Comparison of ENCODE assay signal across 25 cellular contexts in the genomic region with DNA sequence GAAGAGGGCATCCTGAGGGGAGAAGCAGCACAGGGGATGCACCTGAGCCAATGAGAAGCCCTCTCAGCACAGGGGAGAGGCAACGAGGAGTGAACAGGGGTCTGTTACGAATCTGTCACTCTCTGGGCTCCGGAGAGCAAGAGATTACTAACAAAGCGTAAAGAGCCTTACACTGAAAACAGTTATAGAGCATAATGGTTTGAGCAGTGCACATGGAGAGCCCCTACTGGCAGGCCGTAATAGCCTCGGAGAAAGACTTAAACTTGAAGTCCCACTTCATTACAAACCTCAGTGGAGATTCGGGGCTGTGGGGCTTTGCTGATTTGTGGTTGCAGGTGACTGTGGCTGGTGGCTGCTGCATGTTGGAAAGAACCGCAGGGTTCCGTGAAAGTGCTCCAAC.
DNase-seq lines count a peak whose midpoint lies in the region; ATAC-seq, FAIRE-seq and TF ChIP-seq lines count a peak whose summit lies in the region.
"Had no signal": no experiment of that assay in that cellular context is flagged by ENCODE, and none has a peak within 500 bp of the region (broad histone marks: within the 10 kb centered on the region; RNA-seq: fewer than 3 reads in every experiment).

No MANE protein-coding gene starts in this region.

- no peak overlapping the region for H3K4me2 ChIP-seq in H1 (ENCODE audit: insufficient read depth in 1 of 2, low read depth in 2 of 2, low read length in 2 of 2)
- H3K4me2 ChIP-seq: BLaER1 treated with 17β-estradiol and CSF1 and Interleukin-3, amounts not matched to agents 10 nM and 100 nM had no signal

- no peak overlapping the region for H2BK12ac ChIP-seq in H1 (ENCODE audit: low read depth, low read length)

- ATAC-seq in WTC11 (peak; percentile 69), GM21825 (IDR thresholded peaks at IDR 0.05; ENCODE audit: unreplicated experiment) (no peak), HG03342 (IDR thresholded peaks at IDR 0.05; ENCODE audit: unreplicated experiment) (no peak)

- H3K4me1 ChIP-seq in H1 (replicated peaks in 1 of 4; ENCODE audit: control insufficient read depth in 3 of 4, insufficient read depth in 4 of 4, low read length in 3 of 4): peaks cover 0 to 5% (median 2%) of the 10 kb centered on the region in 4 experiments; a peak in 2 of 7 replicates
- H3K4me1 ChIP-seq: BE2C had no signal

- H3K27me3 ChIP-seq in H1 (replicated peaks in 1 of 4; ENCODE audit: control insufficient read depth in 3 of 4, extremely low read depth in 1 of 4, insufficient read depth in 3 of 4, low read length in 3 of 4): no peaks in the 10 kb centered on the region
- H3K27me3 ChIP-seq: BE2C; BLaER1 treated with 17β-estradiol and CSF1 and Interleukin-3, amounts not matched to agents 10 nM and 100 nM had no signal

- H2BK15ac ChIP-seq in H1 (ENCODE audit: low read length): no peak overlapping the region

- no peak overlapping the region for H2BK20ac ChIP-seq in H1 (ENCODE audit: low read length)

- no peaks in the 10 kb centered on the region for H3K79me2 ChIP-seq in H1 (ENCODE audit: control insufficient read depth in 1 of 2, insufficient read depth in 2 of 2, low read length in 2 of 2)

- no peak overlapping the region for H2BK120ac ChIP-seq in H1 (replicated peaks; ENCODE audit: low read depth, low read length)

- H3K23ac ChIP-seq in H1 (ENCODE audit: insufficient read length): no peak overlapping the region

- 91% methylated on average over 9 of the region's 9 CpGs; no CpG with 5 or more reads in 1 of the 2 experiments for WGBS in H1 (ENCODE audit: extremely low coverage in 1 of 2, insufficient coverage in 1 of 2, insufficient read length in 1 of 2, insufficient replicate concordance in 2 of 2, low coverage in 1 of 2, low lambda C conversion rate in 2 of 2, missing lambda C conversion rate in 1 of 2), 2 experiments

- no peak overlapping the region; the same call in 1 of the 2 replicates for H4K8ac ChIP-seq in H1 (ENCODE audit: extremely low read depth, insufficient read depth, low read length)

- H3K56ac ChIP-seq in H1 (replicated peaks; ENCODE audit: insufficient read length, low read depth, low read length): no peak overlapping the region

- no peak overlapping the region for H4K91ac ChIP-seq in H1 (replicated peaks; ENCODE audit: insufficient read length, low read length)

- H4K5ac ChIP-seq in H1 (ENCODE audit: insufficient read length, low read depth, low read length): no peak overlapping the region

- no peak for TF ChIP-seq CTCF in WTC11 (IDR thresholded peaks at IDR 0.05)
- TF ChIP-seq CTCF in H1 (IDR thresholded peaks at IDR 0.05; ENCODE audit: control extremely low read depth in 1 of 3, insufficient read depth in 1 of 3, low read depth in 1 of 3, low read length in 3 of 3): peak in 1 of 3 experiments; percentile 11; a peak in 1 of 4 replicates

- H3K4me1 Mint-ChIP-seq in WTC11: peaks cover 32% of the 10 kb centered on the region
- H3K4me1 Mint-ChIP-seq: CD14-positive monocyte; CD8-positive, alpha-beta memory T cell had no signal

- CTCF ChIA-PET in WTC11 (lab: Charles Lee): no interaction called here
- CTCF ChIA-PET in H1 (lab: Charles Lee; ENCODE audit: partially characterized antibody): no interaction called here

- no peak overlapping the region for H3K18ac ChIP-seq in H1 (ENCODE audit: extremely low read depth, low read length)

- no peaks in the 10 kb centered on the region; the same call in 1 of the 2 replicates for H3K79me1 ChIP-seq in H1 (ENCODE audit: low read depth, low read length)

- no peak for TF ChIP-seq POLR2A in H1 (IDR thresholded peaks at IDR 0.05; ENCODE audit: control extremely low read depth in 1 of 2, low read depth in 2 of 2, low read length in 2 of 2)

- H2AK5ac ChIP-seq in H1 (ENCODE audit: low read depth, low read length): no peak overlapping the region

- no peak overlapping the region for H2AFZ ChIP-seq in H1 (ENCODE audit: low read length)
- H2AFZ ChIP-seq: GM23248 had no signal

- H3K4ac ChIP-seq in H1 (replicated peaks; ENCODE audit: insufficient read length, low read depth, low read length): no peak overlapping the region

- POLR2A ChIA-PET in WTC11 (lab: Charles Lee) (no interaction called here), H1 (lab: Charles Lee; ENCODE audit: partially characterized antibody) (no interaction called here)

- DNase-seq in NCI-H2107 treated with DMSO at 0.1 percent for 48 hours (lab: John Stamatoyannopoulos, UW; ENCODE audit: unreplicated experiment): peak; percentile 19
- no peak for DNase-seq in NCI-H2107 (lab: John Stamatoyannopoulos, UW)
- DNase-seq in WTC11 (ENCODE audit: low spot score): no peak
- no peak for DNase-seq in H1 (ENCODE audit: low read depth in 1 of 2, low spot score in 2 of 2)
- DNase-seq in retina: peak; percentile 12
- no peak for DNase-seq in COR-L47 (lab: John Stamatoyannopoulos, UW)
- DNase-seq: ACHN; AML-193; BE2C; Calu3; CD4-positive, alpha-beta T cell; CD8-positive, alpha-beta memory T cell; DMS53; DMS79 treated with DMSO at 0.1 percent for 48 hours; GF-D8; GM23248; HCEC 1CT had no signal

- H3K36me3 ChIP-seq in H1 (ENCODE audit: control insufficient read depth in 2 of 4, insufficient read depth in 4 of 4, low read length in 3 of 4): no peaks in the 10 kb centered on the region
- H3K36me3 ChIP-seq: BE2C; BLaER1 treated with 17β-estradiol and CSF1 and Interleukin-3, amounts not matched to agents 10 nM and 100 nM had no signal

- peaks cover 13% of the 10 kb centered on the region for H3K9me3 Mint-ChIP-seq in WTC11

- H3K27ac ChIP-seq in H1 (ENCODE audit: low read depth, low read length): no peak overlapping the region
- H3K27ac ChIP-seq: 22Rv1; BLaER1 treated with 17β-estradiol and CSF1 and Interleukin-3, amounts not matched to agents 10 nM and 100 nM; GM23248 had no signal

- no peak overlapping the region for H2BK5ac ChIP-seq in H1 (ENCODE audit: low read depth, low read length)

- TF ChIP-seq EP300 in H1 (IDR thresholded peaks at IDR 0.05; ENCODE audit: borderline replicate concordance in 1 of 2, low read depth in 2 of 2, low read length in 2 of 2): no peak

- no peak overlapping the region for H3K14ac ChIP-seq in H1 (ENCODE audit: insufficient read length)

- H3K36me3 Mint-ChIP-seq in WTC11: no peaks in the 10 kb centered on the region
- H3K36me3 Mint-ChIP-seq: CD14-positive monocyte; CD8-positive, alpha-beta memory T cell had no signal

- H3K9me3 ChIP-seq in H1 (ENCODE audit: insufficient read depth in 2 of 2, low read depth in 1 of 2, low read length in 1 of 2): peaks cover 0 to 2% of the 10 kb centered on the region in 2 experiments; a peak in 1 of 4 replicates
- H3K9me3 ChIP-seq: BE2C had no signal

- no peak overlapping the region for H3K4me3 Mint-ChIP-seq in WTC11
- H3K4me3 Mint-ChIP-seq: CD14-positive monocyte; CD4-positive, alpha-beta T cell; CD8-positive, alpha-beta memory T cell had no signal

- H3K23me2 ChIP-seq in H1 (ENCODE audit: low read depth, low read length): no peaks in the 10 kb centered on the region

- H3K4me3 ChIP-seq in H1 (ENCODE audit: extremely low read depth in 1 of 4, insufficient read depth in 2 of 4, low read depth in 3 of 4, low read length in 4 of 4): no peak overlapping the region
- H3K4me3 ChIP-seq: BLaER1 treated with 17β-estradiol and CSF1 and Interleukin-3, amounts not matched to agents 10 nM and 100 nM; GM23248 had no signal

- H3K27me3 Mint-ChIP-seq in WTC11 (ENCODE audit: low read depth): no peaks in the 10 kb centered on the region

- no peak overlapping the region for H3K9ac ChIP-seq in H1 (replicated peaks in 1 of 4; ENCODE audit: extremely low read depth in 1 of 4, low read depth in 3 of 4, low read length in 3 of 4)
- H3K9ac ChIP-seq: BLaER1 treated with 17β-estradiol and CSF1 and Interleukin-3, amounts not matched to agents 10 nM and 100 nM; GM23248 had no signal

- peak in 1 of 2 experiments; percentile 20; a peak in 1 of 4 replicates for TF ChIP-seq RAD21 in H1 (IDR thresholded peaks at IDR 0.05 in 1 of 2, conservative IDR thresholded peaks at IDR 0.05 in 1 of 2; ENCODE audit: low read depth in 2 of 2, low read length in 2 of 2)

- H3K27ac Mint-ChIP-seq in WTC11: 0 out of 2 replicates have a peak overlapping the region, but pooled peaks have one; percentile 44
- H3K27ac Mint-ChIP-seq: CD14-positive monocyte; CD4-positive, alpha-beta T cell; CD8-positive, alpha-beta memory T cell had no signal

- H4K20me1 ChIP-seq in H1 (replicated peaks in 1 of 2; ENCODE audit: control insufficient read depth in 1 of 2, insufficient read depth in 2 of 2, low read length in 2 of 2): no peaks in the 10 kb centered on the region
- H4K20me1 ChIP-seq: BLaER1 treated with 17β-estradiol and CSF1 and Interleukin-3, amounts not matched to agents 10 nM and 100 nM had no signal

- FAIRE-seq in H1 (lab: Jason Lieb, UNC): no peak
- FAIRE-seq: A204.1, GM12892, H54 had no signal

TF ChIP-seq in WTC11, 78 proteins besides CTCF, POLR2A, EP300 and RAD21 (continues in another document):
- no peak for TF ChIP-seq ZNF416 (CRISPR knock-in tag; IDR thresholded peaks at IDR 0.05)
- TF ChIP-seq, protein P1, sequence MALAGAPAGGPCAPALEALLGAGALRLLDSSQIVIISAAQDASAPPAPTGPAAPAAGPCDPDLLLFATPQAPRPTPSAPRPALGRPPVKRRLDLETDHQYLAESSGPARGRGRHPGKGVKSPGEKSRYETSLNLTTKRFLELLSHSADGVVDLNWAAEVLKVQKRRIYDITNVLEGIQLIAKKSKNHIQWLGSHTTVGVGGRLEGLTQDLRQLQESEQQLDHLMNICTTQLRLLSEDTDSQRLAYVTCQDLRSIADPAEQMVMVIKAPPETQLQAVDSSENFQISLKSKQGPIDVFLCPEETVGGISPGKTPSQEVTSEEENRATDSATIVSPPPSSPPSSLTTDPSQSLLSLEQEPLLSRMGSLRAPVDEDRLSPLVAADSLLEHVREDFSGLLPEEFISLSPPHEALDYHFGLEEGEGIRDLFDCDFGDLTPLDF (CRISPR knock-in tag; IDR thresholded peaks at IDR 0.05): no peak

TF ChIP-seq in H1, 55 proteins besides CTCF, POLR2A, EP300 and RAD21:
- TF ChIP-seq, protein P2, sequence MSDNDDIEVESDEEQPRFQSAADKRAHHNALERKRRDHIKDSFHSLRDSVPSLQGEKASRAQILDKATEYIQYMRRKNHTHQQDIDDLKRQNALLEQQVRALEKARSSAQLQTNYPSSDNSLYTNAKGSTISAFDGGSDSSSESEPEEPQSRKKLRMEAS (IDR thresholded peaks at IDR 0.05): peak; percentile 24; the same call in 1 of the 2 replicates
- TF ChIP-seq RBBP5 (IDR thresholded peaks at IDR 0.05; ENCODE audit: borderline replicate concordance, low read depth, low read length): no peak

Comparison
In these comparisons a context has a peak if more than half of its experiments do, and no peak if none do; other contexts are left out.
1. DNase-seq: peak in NCI-H2107 treated with DMSO at 0.1 percent for 48 hours (single experiment) and retina (single experiment); none in NCI-H2107 (single experiment), WTC11 (single experiment), H1 (0 of 2) and COR-L47 (single experiment).